ENCODE assay signal across 10 cellular contexts in genomic region chr13:112803422-112803821, GRCh38.
DNase-seq lines count a peak whose midpoint lies in the region; ATAC-seq and TF ChIP-seq lines count a peak whose summit lies in the region.
"Had no signal": no experiment of that assay in that cellular context is flagged by ENCODE, and none has a peak within 500 bp of the region (broad histone marks: within the 10 kb centered on the region; RNA-seq: fewer than 3 reads in every experiment).

No MANE protein-coding gene starts in this region.

- no peak for TF ChIP-seq CTCF in GM13976 (IDR thresholded peaks at IDR 0.05; ENCODE audit: borderline replicate concordance, control extremely low read depth, extremely low read depth, insufficient read depth, missing control alignments)

- DNase-seq in GM13976 (ENCODE audit: low spot score), result peak; percentile 63
- DNase-seq in SIG-M5 treated with dmso at 0.1 percent for 504 hours (lab: John Stamatoyannopoulos, UW; ENCODE audit: unreplicated experiment), result peak; percentile 77
- DNase-seq in stimulated activated CD8-positive, alpha-beta memory T cell treated with anti-CD3 and anti-CD28 coated beads, Interleukin-4, amount 100 ng/mL, for 48 hours, result no peak
- DNase-seq in hypothalamus (lab: John Stamatoyannopoulos, UW), result no peak
- no peak for DNase-seq in DMS 273 (lab: John Stamatoyannopoulos, UW; ENCODE audit: unreplicated experiment)
- DNase-seq: activated CD8-positive, alpha-beta T cell treated with anti-CD3 and anti-CD28 coated beads, Interleukin-2, amount 10 ng/mL, durations not matched to agents 7 days and 5 days; amygdala had no signal

- in situ Hi-C loops in GM13976 (cut with MboI; ENCODE audit: low sequenced_read_pairs, unreplicated experiment), result no loop called here

- ATAC-seq in GM19455 (IDR thresholded peaks at IDR 0.05; ENCODE audit: unreplicated experiment) (peak; percentile 69), HG03025 (IDR thresholded peaks at IDR 0.05; ENCODE audit: low FRiP score, unreplicated experiment) (peak; percentile 73), GM18861 (IDR thresholded peaks at IDR 0.05; ENCODE audit: unreplicated experiment) (no peak)
- ATAC-seq: activated CD8-positive, alpha-beta T cell treated with anti-CD3 and anti-CD28 coated beads, Interleukin-2, amount 10 ng/mL, durations not matched to agents 7 days and 5 days had no signal

Comparison
In these comparisons a context has a peak if more than half of its experiments do, and no peak if none do; other contexts are left out.
1. DNase-seq: peak in GM13976 (single experiment) and SIG-M5 treated with dmso at 0.1 percent for 504 hours (single experiment); none in stimulated activated CD8-positive, alpha-beta memory T cell treated with anti-CD3 and anti-CD28 coated beads, Interleukin-4, amount 100 ng/mL, for 48 hours (single experiment), hypothalamus (0 of 51) and DMS 273 (single experiment).